8 cellular contexts compared by ENCODE assay signal in genomic region chr18:62715829-62716678, GRCh38. TPM values are rescaled to one million over a fixed set of nuclear protein-coding genes. Genes with fewer than 3 reads are reported as not detected.
DNase-seq lines count a peak whose midpoint lies in the region; TF ChIP-seq lines count a peak whose summit lies in the region.

No MANE protein-coding gene starts in this region.

- H3K27me3 ChIP-seq in H7 (ENCODE audit: control insufficient read depth, insufficient read depth, low read length) (no peaks in the 10 kb centered on the region; the same call in 1 of the 2 replicates), layer of hippocampus (ENCODE audit: control insufficient read depth, insufficient read depth, low read length) (no peaks in the 10 kb centered on the region)

- H3K27ac ChIP-seq in layer of hippocampus (ENCODE audit: low read depth, low read length), result peak overlapping the region; percentile 88

- H3K36me3 ChIP-seq in H7 (replicated peaks; ENCODE audit: control insufficient read depth, insufficient read depth, low read length), result no peaks in the 10 kb centered on the region

- DNase-seq in H7 (peak; percentile 76), M059J (ENCODE audit: low read depth) (peak; percentile 70), cerebellar cortex (ENCODE audit: low spot score) (peak; percentile 30), DMS79 (lab: John Stamatoyannopoulos, UW) (no peak)
- peak; percentile 25 for DNase-seq in activated CD4-positive, CD25-positive, alpha-beta regulatory T cell treated with anti-CD3 and anti-CD28 coated beads, Interleukin-2, amount 50 U/mL, for 16 hours (ENCODE audit: low read depth, low spot score)
- DNase-seq in stimulated activated CD4-positive, alpha-beta T cell treated with anti-CD3 and anti-CD28 coated beads, Interleukin-2, amount 100 ng/mL, for 24 hours, result peak; percentile 49 to 63

- TF ChIP-seq CTCF in GM12875 (IDR thresholded peaks at IDR 0.05; ENCODE audit: borderline replicate concordance, insufficient read depth, low read depth, low read length), result no peak

- H3K4me3 ChIP-seq in GM12875 (ENCODE audit: low read depth, low read length) (peak overlapping the region; percentile 85), H7 (ENCODE audit: insufficient read depth, low read depth, low read length) (peak overlapping the region; percentile 80)

RNA-seq across cellular contexts. Expression of gene PHLPP1, which starts 0.7 kb away (rescaled TPM):
- 23.0 and 29.2 TPM in 2 replicates for total RNA-seq in H7 (2014; rRNA removed; shearing (Covaris generic))
- 8.6 and 12.5 TPM in 2 replicates for total RNA-seq in M059J (2014; rRNA removed; shearing (Covaris generic))
